Comparison of ENCODE assay signal across 24 cellular contexts in the genomic region with DNA sequence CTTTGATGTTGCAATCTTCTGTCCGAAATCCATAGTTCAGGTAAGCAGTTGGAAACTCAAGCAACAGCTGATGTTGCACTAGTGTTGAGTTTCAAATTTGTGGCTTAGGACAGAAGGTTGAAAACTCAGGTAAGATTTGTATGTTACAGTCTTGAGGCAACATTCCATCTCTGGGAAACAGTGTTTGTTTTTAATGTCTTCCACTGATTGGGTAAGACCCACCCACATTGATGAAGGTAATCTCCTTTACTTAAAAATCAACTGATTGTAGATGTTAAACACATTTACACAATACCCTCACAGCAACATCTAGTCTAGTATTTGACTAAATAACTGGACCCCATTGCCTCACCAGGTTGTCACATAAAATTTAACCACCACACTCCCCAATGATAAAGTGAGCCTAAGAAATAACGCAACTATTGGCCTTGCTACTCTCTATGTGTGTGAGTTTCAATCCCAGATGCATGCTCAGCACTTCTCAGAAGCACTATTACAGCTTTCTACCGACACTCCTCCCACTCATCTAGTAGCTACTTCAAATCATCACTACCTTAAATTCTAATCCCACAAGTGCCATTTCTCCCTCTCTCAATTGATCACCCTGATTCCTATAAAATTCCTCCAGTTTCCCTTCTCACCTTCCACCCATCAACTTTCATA.
A peak's percentile ranks its signal among the peaks of the same experiment; 100 is the strongest.
DNase-seq lines count a peak whose midpoint lies in the region; ATAC-seq, FAIRE-seq and TF ChIP-seq lines count a peak whose summit lies in the region.
"Had no signal": no experiment of that assay in that cellular context is flagged by ENCODE, and none has a peak within 500 bp of the region (broad histone marks: within the 10 kb centered on the region; RNA-seq: fewer than 3 reads in every experiment).

No MANE protein-coding gene starts in this region.

- no peak for FAIRE-seq in HepG2 (lab: Jason Lieb, UNC)
- FAIRE-seq: A204.1, GM12878, GM19239 had no signal

- intact Hi-C loops in HepG2 (cut with micrococcal nuclease; ENCODE audit: unreplicated experiment), result no loop called here
- intact Hi-C loops in right lobe of liver (cut with DNase I), result no loop called here
- intact Hi-C loops in left ventricle myocardium superior (cut with micrococcal nuclease), result no loop called here

- no peak overlapping the region for H3K4me3 Mint-ChIP-seq in activated T-helper 17 cell treated with anti-CD3 and anti-CD28 coated beads, Interleukin-2, amount 50 U/mL, for 72 hours
- no peak overlapping the region for H3K4me3 Mint-ChIP-seq in stimulated activated effector memory CD8-positive, alpha-beta T cell treated with anti-CD3 and anti-CD28 coated beads, Interleukin-12 subunit alpha, Interleukin-12 subunit beta, amount 100 ng/mL, for 72 hours
- H3K4me3 Mint-ChIP-seq: B cell; CD4-positive, CD25-positive, alpha-beta regulatory T cell; CD8-positive, alpha-beta T cell; GM23338; H9; HFFc6 had no signal

- no TSS peak for BruUV-seq in HepG2 (replicated peaks; lab: Mats Ljungman, UMichigan)

- H3K4me1 Mint-ChIP-seq in activated T-helper 17 cell treated with anti-CD3 and anti-CD28 coated beads, Interleukin-2, amount 50 U/mL, for 72 hours, result no peaks in the 10 kb centered on the region
- H3K4me1 Mint-ChIP-seq in stimulated activated effector memory CD8-positive, alpha-beta T cell treated with anti-CD3 and anti-CD28 coated beads, Interleukin-12 subunit alpha, Interleukin-12 subunit beta, amount 100 ng/mL, for 72 hours, result no peaks in the 10 kb centered on the region
- H3K4me1 Mint-ChIP-seq: B cell; CD4-positive, CD25-positive, alpha-beta regulatory T cell; GM23338; H9 had no signal

- TF ChIP-seq RAD21 in HepG2 (CRISPR knock-in tag; IDR thresholded peaks at IDR 0.05), result no peak

- H3K27me3 Mint-ChIP-seq in activated T-helper 17 cell treated with anti-CD3 and anti-CD28 coated beads, Interleukin-2, amount 50 U/mL, for 72 hours, result peaks cover 10% of the 10 kb centered on the region

- no peaks in the 10 kb centered on the region for H3K79me2 ChIP-seq in HepG2 (ENCODE audit: insufficient read depth, low read length)

- TF ChIP-seq CTCF in HepG2 (CRISPR knock-in tag; IDR thresholded peaks at IDR 0.05), result no peak
- TF ChIP-seq CTCF in right lobe of liver (IDR thresholded peaks at IDR 0.05), result no peak

- H3K9me3 ChIP-seq in HepG2 (ENCODE audit: low read length) (no peaks in the 10 kb centered on the region), right lobe of liver (no peaks in the 10 kb centered on the region)
- H3K9me3 ChIP-seq: BLaER1, Caco-2 had no signal

- H2AFZ ChIP-seq in HepG2 (ENCODE audit: low read length), result no peak overlapping the region
- H2AFZ ChIP-seq: GM23338 had no signal

- TF ChIP-seq EP300 in HepG2 (IDR thresholded peaks at IDR 0.05; ENCODE audit: low read depth in 2 of 2, low read length in 2 of 2), result no peak
- TF ChIP-seq EP300 in HepG2 (CRISPR knock-in tag; IDR thresholded peaks at IDR 0.05; ENCODE audit: borderline replicate concordance), result no peak

- ATAC-seq in HepG2 (no peak), right lobe of liver (no peak), left ventricle myocardium superior (no peak), GM21381 (IDR thresholded peaks at IDR 0.05; ENCODE audit: unreplicated experiment) (no peak)
- peak; percentile 28 for ATAC-seq in activated T-helper 17 cell treated with anti-CD3 and anti-CD28 coated beads, Interleukin-2, amount 50 U/mL, for 72 hours (replicated peaks)
- ATAC-seq in stimulated activated effector memory CD8-positive, alpha-beta T cell treated with anti-CD3 and anti-CD28 coated beads, Interleukin-12 subunit alpha, Interleukin-12 subunit beta, amount 100 ng/mL, for 72 hours, result peak; percentile 28
- ATAC-seq: CD8-positive, alpha-beta T cell; GM12878; GM23338; HCT116 had no signal

- H3K4me2 ChIP-seq in HepG2 (ENCODE audit: low read depth, low read length), result no peak overlapping the region
- H3K4me2 ChIP-seq: BLaER1, GM23338 had no signal

- DNase-seq in HepG2 (ENCODE audit: low spot score) (no peak), right lobe of liver (no peak), left ventricle myocardium superior (no peak)
- no peak for DNase-seq in stimulated activated effector memory CD8-positive, alpha-beta T cell treated with anti-CD3 and anti-CD28 coated beads, Interleukin-12 subunit alpha, Interleukin-12 subunit beta, amount 100 ng/mL, for 72 hours (ENCODE audit: low spot score in 2 of 2)
- DNase-seq: Caco-2; CD4-positive, CD25-positive, alpha-beta regulatory T cell; CD8-positive, alpha-beta T cell; DMS 273 treated with DMSO at 0.1 percent for 48 hours; DMS79; EL; GDM1; H9; HFFc6 had no signal

- no peak overlapping the region for H3K9ac ChIP-seq in HepG2 (ENCODE audit: insufficient read depth, low read depth, low read length)
- H3K9ac ChIP-seq: BLaER1 had no signal

- WGBS in HepG2 (ENCODE audit: low lambda C conversion rate), result 0% methylated on average over 3 of the region's 3 CpGs
- WGBS in right lobe of liver (ENCODE audit: insufficient coverage, low coverage, low lambda C conversion rate, missing lambda C conversion rate), result 49% methylated on average over 3 of the region's 3 CpGs

- POLR2A ChIA-PET in HepG2 (lab: Yijun Ruan, JAX), result no interaction called here

- H4K20me1 ChIP-seq in HepG2 (ENCODE audit: insufficient read depth, low read length), result no peaks in the 10 kb centered on the region
- H4K20me1 ChIP-seq: BLaER1 had no signal

- no peaks in the 10 kb centered on the region for H3K9me3 Mint-ChIP-seq in activated T-helper 17 cell treated with anti-CD3 and anti-CD28 coated beads, Interleukin-2, amount 50 U/mL, for 72 hours
- no peaks in the 10 kb centered on the region for H3K9me3 Mint-ChIP-seq in stimulated activated effector memory CD8-positive, alpha-beta T cell treated with anti-CD3 and anti-CD28 coated beads, Interleukin-12 subunit alpha, Interleukin-12 subunit beta, amount 100 ng/mL, for 72 hours
- H3K9me3 Mint-ChIP-seq: CD8-positive, alpha-beta T cell had no signal

- CTCF ChIA-PET in HepG2 (lab: Yijun Ruan, JAX; ENCODE audit: low intra/inter-chr PET ratio, low total read pairs), result no interaction called here

- H3K36me3 ChIP-seq in HepG2 (replicated peaks in 1 of 2; ENCODE audit: control insufficient read depth in 1 of 2, insufficient read depth in 2 of 2, low read length in 2 of 2), result no peaks in the 10 kb centered on the region
- no peaks in the 10 kb centered on the region for H3K36me3 ChIP-seq in right lobe of liver
- H3K36me3 ChIP-seq: BLaER1 had no signal

- TF ChIP-seq POLR2A in HepG2 (IDR thresholded peaks at IDR 0.05; ENCODE audit: insufficient read depth in 1 of 2, low read depth in 2 of 2, low read length in 2 of 2), result no peak
- no peak for TF ChIP-seq POLR2A in right lobe of liver (IDR thresholded peaks at IDR 0.05)

- in situ Hi-C loops in HepG2 (cut with HindIII; ENCODE audit: extremely low pct_ligation_motif_present, low pct_unique_long_range_greater_than_20kb), result no loop called here

- H3K27me3 ChIP-seq in HepG2 (ENCODE audit: control insufficient read depth in 1 of 2, insufficient read depth in 2 of 2, low read length in 2 of 2) (no peaks in the 10 kb centered on the region), right lobe of liver (no peaks in the 10 kb centered on the region)
- H3K27me3 ChIP-seq: BLaER1 had no signal

- H3K4me3 ChIP-seq in HepG2 (replicated peaks in 1 of 3; ENCODE audit: insufficient read depth in 1 of 3, low read depth in 2 of 3, low read length in 3 of 3), result no peak overlapping the region
- no peak overlapping the region for H3K4me3 ChIP-seq in right lobe of liver
- H3K4me3 ChIP-seq: BLaER1, GM12878, GM23338 had no signal

- H3K27ac ChIP-seq in HepG2 (ENCODE audit: extremely low read length, insufficient read depth, low read length) (no peak overlapping the region), right lobe of liver (no peak overlapping the region)
- H3K27ac ChIP-seq: 22Rv1, BLaER1, C4-2B had no signal

- H3K4me1 ChIP-seq in HepG2 (ENCODE audit: insufficient read depth, low read length) (no peaks in the 10 kb centered on the region), right lobe of liver (no peaks in the 10 kb centered on the region)
- H3K4me1 ChIP-seq: Caco-2 had no signal

- H3K27ac Mint-ChIP-seq in activated T-helper 17 cell treated with anti-CD3 and anti-CD28 coated beads, Interleukin-2, amount 50 U/mL, for 72 hours, result no peak overlapping the region
- H3K27ac Mint-ChIP-seq in stimulated activated effector memory CD8-positive, alpha-beta T cell treated with anti-CD3 and anti-CD28 coated beads, Interleukin-12 subunit alpha, Interleukin-12 subunit beta, amount 100 ng/mL, for 72 hours, result no peak overlapping the region
- H3K27ac Mint-ChIP-seq: B cell; CD4-positive, CD25-positive, alpha-beta regulatory T cell; CD8-positive, alpha-beta T cell; GM23338; H9; HFFc6 had no signal

- no peaks in the 10 kb centered on the region for H3K36me3 Mint-ChIP-seq in activated T-helper 17 cell treated with anti-CD3 and anti-CD28 coated beads, Interleukin-2, amount 50 U/mL, for 72 hours (ENCODE audit: low read depth)
- no peaks in the 10 kb centered on the region for H3K36me3 Mint-ChIP-seq in stimulated activated effector memory CD8-positive, alpha-beta T cell treated with anti-CD3 and anti-CD28 coated beads, Interleukin-12 subunit alpha, Interleukin-12 subunit beta, amount 100 ng/mL, for 72 hours
- H3K36me3 Mint-ChIP-seq: CD4-positive, CD25-positive, alpha-beta regulatory T cell; CD8-positive, alpha-beta T cell had no signal

TF ChIP-seq in HepG2, 621 proteins besides CTCF, POLR2A, EP300 and RAD21:
- TF ChIP-seq MAFK (conservative IDR thresholded peaks at IDR 0.05 in 1 of 2, IDR thresholded peaks at IDR 0.05 in 1 of 2; ENCODE audit: low read length in 2 of 2), result peak in 1 of 2 experiments; percentile 21; a peak in 1 of 4 replicates
- no peak for TF ChIP-seq PCBP2 (optimal IDR thresholded peaks at IDR 0.05; ENCODE audit: low read depth, low read length, poor library complexity, severe bottlenecking)
- no peak for TF ChIP-seq ZNF788 (CRISPR knock-in tag; IDR thresholded peaks at IDR 0.05; ENCODE audit: borderline replicate concordance)
- TF ChIP-seq CEBPB (IDR thresholded peaks at IDR 0.05; ENCODE audit: borderline replicate concordance, low read depth, low read length), result peak; percentile 37; the same call in 1 of the 2 replicates
- TF ChIP-seq RFXANK (CRISPR knock-in tag; IDR thresholded peaks at IDR 0.05), result no peak

Comparison
In these comparisons a context has a peak if more than half of its experiments do, and no peak if none do; other contexts are left out.
1. ATAC-seq: peak in activated T-helper 17 cell treated with anti-CD3 and anti-CD28 coated beads, Interleukin-2, amount 50 U/mL, for 72 hours (single experiment) and stimulated activated effector memory CD8-positive, alpha-beta T cell treated with anti-CD3 and anti-CD28 coated beads, Interleukin-12 subunit alpha, Interleukin-12 subunit beta, amount 100 ng/mL, for 72 hours (single experiment); none in HepG2 (single experiment), right lobe of liver (0 of 4), left ventricle myocardium superior (single experiment) and GM21381 (single experiment).